ENCODE assay signal across 7 cellular contexts in genomic region chr15:69644876-69645275, GRCh38.
"Had no signal": no experiment of that assay in that cellular context is flagged by ENCODE, and none has a peak within 500 bp of the region (broad histone marks: within the 10 kb centered on the region; RNA-seq: fewer than 3 reads in every experiment).

No MANE protein-coding gene starts in this region.

- DNase-seq: HCEC 1CT, IMR-90, KBM-7 had no signal

- H3K4me2 ChIP-seq: GM23338, KMS-11 had no signal

- H3K4me3 ChIP-seq: GM23338 had no signal

- H2AFZ ChIP-seq: GM23338 had no signal

- FAIRE-seq: H1, H54 had no signal

- H3K27ac ChIP-seq: KMS-11 had no signal

- H3K9ac ChIP-seq: KMS-11 had no signal

- ATAC-seq: GM23338 had no signal
